In genomic region chr10:5370493-5371317, GRCh38 we compare ENCODE assay signal across 16 cellular contexts. TPM values are rescaled to one million over a fixed set of nuclear protein-coding genes. Genes with fewer than 3 reads are reported as not detected.
DNase-seq lines count a peak whose midpoint lies in the region; ATAC-seq, FAIRE-seq and TF ChIP-seq lines count a peak whose summit lies in the region.
"Had no signal": no experiment of that assay in that cellular context is flagged by ENCODE, and none has a peak within 500 bp of the region (broad histone marks: within the 10 kb centered on the region; RNA-seq: fewer than 3 reads in every experiment).

No MANE protein-coding gene starts in this region.

- H3K9me3 ChIP-seq in HEK293 (ENCODE audit: control insufficient read depth, insufficient read depth, low read depth, low read length) (no peaks in the 10 kb centered on the region), K562 (replicated peaks; ENCODE audit: control insufficient read depth, insufficient read depth, low read depth, low read length) (peaks cover 13% of the 10 kb centered on the region)

- CTCF ChIA-PET in HEK293 (lab: Yijun Ruan, JAX), result no interaction called here
- CTCF ChIA-PET in K562 (lab: Yijun Ruan, JAX; ENCODE audit: low intra/inter-chr PET ratio), result no interaction called here

- peak overlapping the region; percentile 8 for H3K27ac Mint-ChIP-seq in T-helper 1 cell treated with Interleukin-12 subunit alpha and Interleukin-12 subunit beta and Interleukin-4 antibody, amounts not matched to agents 30 μg/mL and 1 μg/mL, for 36 hours
- H3K27ac Mint-ChIP-seq in nephron progenitor cell, result peak overlapping the region; percentile 88
- peak overlapping the region in 5 of 10 donors; percentile 14 to 49 (median 27) for H3K27ac Mint-ChIP-seq in naive thymus-derived CD8-positive, alpha-beta T cell
- H3K27ac Mint-ChIP-seq: IgD-negative memory B cell had no signal

- TF ChIP-seq EP300 in K562 (IDR thresholded peaks at IDR 0.05; ENCODE audit: low read length), result no peak

- no peak for FAIRE-seq in K562 (lab: Jason Lieb, UNC)

- H3K79me2 ChIP-seq in K562 (ENCODE audit: control insufficient read depth, insufficient read depth, low read length), result no peaks in the 10 kb centered on the region

- TF ChIP-seq CTCF in HEK293 (tag by site-specific recombination; IDR thresholded peaks at IDR 0.05) (no peak), K562 (IDR thresholded peaks at IDR 0.05 in 2 of 3, conservative IDR thresholded peaks at IDR 0.05 in 1 of 3; ENCODE audit: insufficient read depth in 2 of 3, low read depth in 1 of 3, low read length in 3 of 3) (no peak), nephron progenitor cell (IDR thresholded peaks at IDR 0.05) (no peak)

- no peak overlapping the region for H2AFZ ChIP-seq in K562 (ENCODE audit: low read depth, low read length)

- TF ChIP-seq POLR2A in K562 (conservative IDR thresholded peaks at IDR 0.05), result no peak

- in situ Hi-C loops in K562 (cut with MboI), result no loop called here

- H3K36me3 ChIP-seq in HEK293 (ENCODE audit: control insufficient read depth in 2 of 2, insufficient read depth in 1 of 2, low read length in 2 of 2) (no peaks in the 10 kb centered on the region), K562 (ENCODE audit: control insufficient read depth, insufficient read depth, low read length) (no peaks in the 10 kb centered on the region)
- H3K36me3 ChIP-seq: BLaER1 treated with 17β-estradiol and CSF1 and Interleukin-3, amounts not matched to agents 10 nM and 100 nM had no signal

- H3K4me3 ChIP-seq in HEK293 (ENCODE audit: low read depth, low read length) (no peak overlapping the region), K562 (no peak overlapping the region)
- H3K4me3 ChIP-seq: BLaER1 treated with 17β-estradiol and CSF1 and Interleukin-3, amounts not matched to agents 10 nM and 100 nM had no signal

- 66% methylated on average over 20 of the region's 27 CpGs for WGBS in K562 (ENCODE audit: insufficient coverage, low coverage, missing lambda C conversion rate)

- DNase-seq in T-helper 1 cell, result no peak
- DNase-seq in K562 (ENCODE audit: extremely low read depth in 1 of 4, low spot score in 3 of 4), result no peak
- no peak for DNase-seq in nephron progenitor cell
- DNase-seq in NCI-H2171 (lab: John Stamatoyannopoulos, UW), result no peak
- DNase-seq in naive thymus-derived CD8-positive, alpha-beta T cell, result no peak
- DNase-seq: AML-193; CD4-positive, CD25-positive, alpha-beta regulatory T cell; DMS53; GF-D8; H7 had no signal

- H3K9ac ChIP-seq in K562 (ENCODE audit: insufficient read depth in 1 of 2, low read depth in 2 of 2, low read length in 2 of 2), result no peak overlapping the region
- H3K9ac ChIP-seq: BLaER1 treated with 17β-estradiol and CSF1 and Interleukin-3, amounts not matched to agents 10 nM and 100 nM had no signal

- peaks cover 2% of the 10 kb centered on the region for H3K4me1 Mint-ChIP-seq in T-helper 1 cell treated with Interleukin-12 subunit alpha and Interleukin-12 subunit beta and Interleukin-4 antibody, amounts not matched to agents 30 μg/mL and 1 μg/mL, for 36 hours (ENCODE audit: low read depth)
- peaks cover 17% of the 10 kb centered on the region for H3K4me1 Mint-ChIP-seq in nephron progenitor cell
- H3K4me1 Mint-ChIP-seq in naive thymus-derived CD8-positive, alpha-beta T cell, result peaks cover 0 to 6% (median 0%) of the 10 kb centered on the region in 4 donors
- H3K4me1 Mint-ChIP-seq: CD4-positive, CD25-positive, alpha-beta regulatory T cell; IgD-negative memory B cell had no signal

- no peak overlapping the region for H3K4me2 ChIP-seq in K562 (ENCODE audit: insufficient read depth, low read length)

- H3K9me1 ChIP-seq in K562 (ENCODE audit: control insufficient read depth, insufficient read depth, low read length), result no peaks in the 10 kb centered on the region

- H4K20me1 ChIP-seq in K562 (replicated peaks; ENCODE audit: control insufficient read depth, insufficient read depth, low read length), result no peaks in the 10 kb centered on the region
- H4K20me1 ChIP-seq: BLaER1 treated with 17β-estradiol and CSF1 and Interleukin-3, amounts not matched to agents 10 nM and 100 nM had no signal

- no peaks in the 10 kb centered on the region for H3K36me3 Mint-ChIP-seq in T-helper 1 cell treated with Interleukin-12 subunit alpha and Interleukin-12 subunit beta and Interleukin-4 antibody, amounts not matched to agents 30 μg/mL and 1 μg/mL, for 36 hours (ENCODE audit: low read depth)
- no peaks in the 10 kb centered on the region for H3K36me3 Mint-ChIP-seq in nephron progenitor cell (ENCODE audit: low read depth)
- H3K36me3 Mint-ChIP-seq in naive thymus-derived CD8-positive, alpha-beta T cell, result no peaks in the 10 kb centered on the region
- H3K36me3 Mint-ChIP-seq: CD4-positive, CD25-positive, alpha-beta regulatory T cell had no signal

- POLR2A ChIA-PET in HEK293 (lab: Yijun Ruan, JAX), result no interaction called here
- POLR2A ChIA-PET in K562 (lab: Yijun Ruan, JAX), result no interaction called here
- POLR2A ChIA-PET in naive thymus-derived CD8-positive, alpha-beta T cell (lab: Charles Lee), result interaction anchor here (0.6 kb wide), 1 partner anchor 12 kb away, joined by 5 read pairs; no protein-coding TSS in a partner anchor

- no peak for TF ChIP-seq RAD21 in K562 (CRISPR knock-in tag; conservative IDR thresholded peaks at IDR 0.05 in 1 of 2, IDR thresholded peaks at IDR 0.05 in 1 of 2)

- H3K27me3 ChIP-seq in K562 (ENCODE audit: control insufficient read depth in 2 of 2, insufficient read depth in 2 of 2, low read length in 2 of 2), result peaks cover 0 to 6% of the 10 kb centered on the region in 2 experiments; a peak in 2 of 5 replicates
- H3K27me3 ChIP-seq: BLaER1 treated with 17β-estradiol and CSF1 and Interleukin-3, amounts not matched to agents 10 nM and 100 nM had no signal

- H3K4me1 ChIP-seq in HEK293 (ENCODE audit: control insufficient read depth, insufficient read depth, low read length) (no peaks in the 10 kb centered on the region), K562 (replicated peaks in 1 of 2; ENCODE audit: control insufficient read depth in 2 of 2, insufficient read depth in 2 of 2, low read length in 2 of 2) (peaks cover 0 to 3% of the 10 kb centered on the region in 2 experiments; a peak in 2 of 5 replicates)

- BruUV-seq in K562 (replicated peaks; lab: Mats Ljungman, UMichigan), result no TSS peak

- no peak overlapping the region for H3K4me3 Mint-ChIP-seq in T-helper 1 cell treated with Interleukin-12 subunit alpha and Interleukin-12 subunit beta and Interleukin-4 antibody, amounts not matched to agents 30 μg/mL and 1 μg/mL, for 36 hours
- no peak overlapping the region for H3K4me3 Mint-ChIP-seq in nephron progenitor cell
- no peak overlapping the region for H3K4me3 Mint-ChIP-seq in naive thymus-derived CD8-positive, alpha-beta T cell
- H3K4me3 Mint-ChIP-seq: CD4-positive, CD25-positive, alpha-beta regulatory T cell; IgD-negative memory B cell had no signal

- intact Hi-C loops in K562 (cut with micrococcal nuclease), result no loop called here

- ATAC-seq in K562 (no peak), HG03097 (IDR thresholded peaks at IDR 0.05; ENCODE audit: low FRiP score, unreplicated experiment) (no peak)
- no peak for ATAC-seq in naive thymus-derived CD8-positive, alpha-beta T cell

- H3K27ac ChIP-seq in HEK293 (ENCODE audit: extremely low read depth, low read depth, low read length), result no peak overlapping the region
- no peak overlapping the region for H3K27ac ChIP-seq in K562 (ENCODE audit: extremely low read depth, low read depth, low read length)
- H3K27ac ChIP-seq: 22Rv1; BLaER1 treated with 17β-estradiol and CSF1 and Interleukin-3, amounts not matched to agents 10 nM and 100 nM had no signal

- H3K27me3 Mint-ChIP-seq in T-helper 1 cell treated with Interleukin-12 subunit alpha and Interleukin-12 subunit beta and Interleukin-4 antibody, amounts not matched to agents 30 μg/mL and 1 μg/mL, for 36 hours (ENCODE audit: low read depth), result peaks cover 10% of the 10 kb centered on the region
- H3K27me3 Mint-ChIP-seq in nephron progenitor cell (ENCODE audit: low read depth, poor library complexity), result peaks cover 13% of the 10 kb centered on the region
- peaks cover 4 to 16% (median 9%) of the 10 kb centered on the region in 5 donors for H3K27me3 Mint-ChIP-seq in naive thymus-derived CD8-positive, alpha-beta T cell

- H3K9me3 Mint-ChIP-seq in T-helper 1 cell treated with Interleukin-12 subunit alpha and Interleukin-12 subunit beta and Interleukin-4 antibody, amounts not matched to agents 30 μg/mL and 1 μg/mL, for 36 hours, result peaks cover 12% of the 10 kb centered on the region
- peaks cover 46% of the 10 kb centered on the region for H3K9me3 Mint-ChIP-seq in nephron progenitor cell
- H3K9me3 Mint-ChIP-seq in naive thymus-derived CD8-positive, alpha-beta T cell, result peaks cover 0 to 15% (median 0%) of the 10 kb centered on the region in 9 donors

RNA-seq across cellular contexts. Expression of gene UCN3, which starts 5.9 kb away (rescaled TPM):
- not detected in 2 replicates for total RNA-seq in K562 (2011; cell fraction: chromatin; rRNA removed; ENCODE audit: low replicate concordance)
- total RNA-seq in K562 (2011; cell fraction: nucleolus; rRNA removed), result not detected in 2 replicates
- not detected in 2 replicates for total RNA-seq in K562 (2011; cell fraction: nucleoplasm; rRNA removed)
- not detected in 2 replicates for total RNA-seq in K562 (2014; rRNA removed)
- total RNA-seq in K562 (2014; rRNA removed; fragmentation: Illumina TruSeq; extraction: Trizol), result not detected in 2 replicates
- not detected in 2 replicates for total RNA-seq in K562 (2015; rRNA removed; fragmentation: Illumina TruSeq; extraction: Trizol)
- total RNA-seq in K562 (2021), result not detected in 2 replicates
- not detected in 2 replicates for polyA plus RNA-seq in K562 (2011; rRNA removed)
- not detected in 2 replicates for polyA plus RNA-seq in K562 (2011; cell fraction: cytosol; rRNA removed)
- not detected in 2 replicates for polyA plus RNA-seq in K562 (2011; cell fraction: nucleus; rRNA removed)
- not detected in 2 replicates for polyA plus RNA-seq in K562 (2012)
- polyA plus RNA-seq in K562 (2014; fragmentation: Illumina TruSeq; extraction: Trizol), result not detected in 2 replicates
- not detected for polyA plus RNA-seq in K562 (2014; fragmentation: Nextera tagmentation; extraction: Ambion mirVana)
- not detected in 2 replicates for polyA plus RNA-seq in K562 (2014; rRNA removed)
- polyA minus RNA-seq in K562 (2011; rRNA and poly(A)+ RNA removed), result not detected in 2 replicates
- polyA minus RNA-seq in K562 (2011; cell fraction: cytosol; rRNA and poly(A)+ RNA removed), result not detected in 2 replicates
- not detected in 2 replicates for polyA minus RNA-seq in K562 (2011; cell fraction: nucleus; rRNA and poly(A)+ RNA removed)
- not detected for total RNA-seq in naive thymus-derived CD8-positive, alpha-beta T cell
- not detected for polyA plus RNA-seq in naive thymus-derived CD8-positive, alpha-beta T cell
- total RNA-seq: CD4-positive, CD25-positive, alpha-beta regulatory T cell; H7 had no signal
- polyA plus RNA-seq: CD4-positive, CD25-positive, alpha-beta regulatory T cell; IgD-negative memory B cell had no signal

RNA-seq across cellular contexts. Expression of gene TUBAL3, which starts 33.9 kb away (rescaled TPM):
- 8.4 and 9.7 TPM in 2 replicates for total RNA-seq in K562 (2011; cell fraction: chromatin; rRNA removed; ENCODE audit: low replicate concordance)
- 4.3 TPM in 2 replicates for total RNA-seq in K562 (2011; cell fraction: nucleolus; rRNA removed)
- 3.1 and 4.9 TPM in 2 replicates for total RNA-seq in K562 (2011; cell fraction: nucleoplasm; rRNA removed)
- 6.6 and 7.8 TPM in 2 replicates for total RNA-seq in K562 (2014; rRNA removed)
- total RNA-seq in K562 (2014; rRNA removed; fragmentation: Illumina TruSeq; extraction: Trizol), result 6.9 and 7.8 TPM in 2 replicates
- 6.3 and 7.5 TPM in 2 replicates for total RNA-seq in K562 (2015; rRNA removed; fragmentation: Illumina TruSeq; extraction: Trizol)
- total RNA-seq in K562 (2021), result 6.3 and 6.8 TPM in 2 replicates
- 4.7 and 10.1 TPM in 2 replicates for polyA plus RNA-seq in K562 (2011; rRNA removed)
- polyA plus RNA-seq in K562 (2011; cell fraction: cytosol; rRNA removed), result 3.6 and 10.6 TPM in 2 replicates
- 4.4 and 8.6 TPM in 2 replicates for polyA plus RNA-seq in K562 (2011; cell fraction: nucleus; rRNA removed)
- polyA plus RNA-seq in K562 (2012), result 8.6 and 9.6 TPM in 2 replicates
- 8.5 and 9.8 TPM in 2 replicates for polyA plus RNA-seq in K562 (2014; fragmentation: Illumina TruSeq; extraction: Trizol)
- polyA plus RNA-seq in K562 (2014; fragmentation: Nextera tagmentation; extraction: Ambion mirVana), result 10 to 100 TPM in 1 of 2 experiments, 1 to 10 TPM in 1; 8.3 to 10.1 TPM
- polyA plus RNA-seq in K562 (2014; rRNA removed), result 5.5 TPM in 2 replicates
- polyA minus RNA-seq in K562 (2011; rRNA and poly(A)+ RNA removed), result 4.2 and 7.3 TPM in 2 replicates
- 0.91 and 3.4 TPM in 2 replicates for polyA minus RNA-seq in K562 (2011; cell fraction: cytosol; rRNA and poly(A)+ RNA removed)
- 2.3 and 2.4 TPM in 2 replicates for polyA minus RNA-seq in K562 (2011; cell fraction: nucleus; rRNA and poly(A)+ RNA removed)
- total RNA-seq in naive thymus-derived CD8-positive, alpha-beta T cell, result not detected
- polyA plus RNA-seq in naive thymus-derived CD8-positive, alpha-beta T cell, result not detected
- total RNA-seq: CD4-positive, CD25-positive, alpha-beta regulatory T cell; H7 had no signal
- polyA plus RNA-seq: IgD-negative memory B cell had no signal

RNA-seq across cellular contexts. Expression of gene NET1, which starts 41.7 kb away (rescaled TPM):
- 210 and 255 TPM in 2 replicates for total RNA-seq in K562 (2011; cell fraction: chromatin; rRNA removed; ENCODE audit: low replicate concordance)
- 116 and 127 TPM in 2 replicates for total RNA-seq in K562 (2011; cell fraction: nucleolus; rRNA removed)
- 147 and 162 TPM in 2 replicates for total RNA-seq in K562 (2011; cell fraction: nucleoplasm; rRNA removed)
- total RNA-seq in K562 (2014; rRNA removed) (115 TPM in 2 replicates), K562 (2014; rRNA removed; fragmentation: Illumina TruSeq; extraction: Trizol) (106 and 114 TPM in 2 replicates), K562 (2015; rRNA removed; fragmentation: Illumina TruSeq; extraction: Trizol) (98.1 and 105 TPM in 2 replicates), K562 (2021) (152 and 158 TPM in 2 replicates)
- polyA plus RNA-seq in K562 (2011; rRNA removed) (258 and 270 TPM in 2 replicates), K562 (2014; fragmentation: Illumina TruSeq; extraction: Trizol) (113 and 136 TPM in 2 replicates), K562 (2014; fragmentation: Nextera tagmentation; extraction: Ambion mirVana) (10 to 100 TPM; 47.4 to 53.0 TPM), K562 (2014; rRNA removed) (98.9 and 105 TPM in 2 replicates)
- polyA plus RNA-seq in K562 (2011; cell fraction: cytosol; rRNA removed), result 98.2 and 133 TPM in 2 replicates
- 136 and 256 TPM in 2 replicates for polyA plus RNA-seq in K562 (2011; cell fraction: nucleus; rRNA removed)
- polyA plus RNA-seq in K562 (2012), result 103 and 113 TPM in 2 replicates
- polyA minus RNA-seq in K562 (2011; rRNA and poly(A)+ RNA removed), result 409 and 471 TPM in 2 replicates
- polyA minus RNA-seq in K562 (2011; cell fraction: cytosol; rRNA and poly(A)+ RNA removed), result 218 and 242 TPM in 2 replicates
- 195 and 518 TPM in 2 replicates for polyA minus RNA-seq in K562 (2011; cell fraction: nucleus; rRNA and poly(A)+ RNA removed)
- 10 to 100 TPM; 26.9 to 30.4 TPM for total RNA-seq in naive thymus-derived CD8-positive, alpha-beta T cell
- 10 to 100 TPM; 12.6 to 19.4 (median 13.0) TPM for polyA plus RNA-seq in naive thymus-derived CD8-positive, alpha-beta T cell

Comparison
In these comparisons a context has a peak if more than half of its experiments do, and no peak if none do; other contexts are left out.
1. RNA of gene TUBAL3, which starts 33.9 kb away (total RNA-seq): 3.1 to 9.7 TPM in K562; not detected in naive thymus-derived CD8-positive, alpha-beta T cell; every median in the first group is over 4 times any median in the second.